Comparison of ENCODE assay signal across 14 cellular contexts in the genomic region with DNA sequence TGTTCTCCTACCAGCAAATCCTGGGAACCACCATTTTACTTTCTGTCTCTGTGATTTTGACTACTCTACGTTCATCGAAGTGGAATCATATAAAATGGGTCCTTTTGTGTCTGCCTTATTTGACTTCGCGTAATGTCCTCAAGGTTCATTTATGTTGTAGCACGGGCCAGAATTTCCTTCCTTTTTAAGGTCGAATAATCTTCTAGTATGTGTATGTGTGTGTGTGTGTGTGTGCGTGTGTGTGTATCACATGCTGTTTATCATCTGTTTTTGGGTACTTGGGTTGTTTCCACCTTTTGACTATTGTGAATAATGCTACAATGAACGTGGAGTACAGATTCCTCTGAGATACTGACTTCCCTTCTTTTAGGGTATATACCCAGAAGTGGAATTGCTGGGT.
"Had no signal": no experiment of that assay in that cellular context is flagged by ENCODE, and none has a peak within 500 bp of the region (broad histone marks: within the 10 kb centered on the region; RNA-seq: fewer than 3 reads in every experiment).

No MANE protein-coding gene starts in this region.

- H3K36me3 Mint-ChIP-seq: mesothelial cell of epicardium had no signal

- FAIRE-seq: endometrium, islet of Langerhans had no signal

- H3K4me3 Mint-ChIP-seq: activated CD4-positive, alpha-beta memory T cell treated with anti-CD3 and anti-CD28 coated beads, Interleukin-2, amount 10 ng/mL, durations not matched to agents 7 days and 5 days; mesothelial cell of epicardium; stimulated activated effector memory CD8-positive, alpha-beta T cell treated with anti-CD3 and anti-CD28 coated beads, Interleukin-12 subunit alpha, Interleukin-12 subunit beta, amount 100 ng/mL, for 72 hours had no signal

- DNase-seq: activated CD4-positive, alpha-beta memory T cell treated with anti-CD3 and anti-CD28 coated beads, Interleukin-2, amount 10 ng/mL, durations not matched to agents 7 days and 5 days; activated CD8-positive, alpha-beta memory T cell treated with anti-CD3 and anti-CD28 coated beads, Interleukin-2, amount 50 U/mL, for 4 hours; activated gamma-delta T cell treated with Interleukin-2 at 50 U/mL for 16 hours; adrenal gland; left colon; lower lobe of right lung; sigmoid colon; T-helper 1 cell; uterus had no signal

- H3K27me3 Mint-ChIP-seq: activated CD4-positive, alpha-beta memory T cell treated with anti-CD3 and anti-CD28 coated beads, Interleukin-2, amount 10 ng/mL, durations not matched to agents 7 days and 5 days had no signal

- ATAC-seq: gastroesophageal sphincter; left colon; lower lobe of right lung; stimulated activated effector memory CD8-positive, alpha-beta T cell treated with anti-CD3 and anti-CD28 coated beads, Interleukin-12 subunit alpha, Interleukin-12 subunit beta, amount 100 ng/mL, for 72 hours had no signal

- H3K27ac Mint-ChIP-seq: activated CD4-positive, alpha-beta memory T cell treated with anti-CD3 and anti-CD28 coated beads, Interleukin-2, amount 10 ng/mL, durations not matched to agents 7 days and 5 days; mesothelial cell of epicardium; stimulated activated effector memory CD8-positive, alpha-beta T cell treated with anti-CD3 and anti-CD28 coated beads, Interleukin-12 subunit alpha, Interleukin-12 subunit beta, amount 100 ng/mL, for 72 hours had no signal

- H3K4me1 Mint-ChIP-seq: mesothelial cell of epicardium had no signal

- H3K9me3 Mint-ChIP-seq: mesothelial cell of epicardium had no signal
